ENCODE assay signal across 13 cellular contexts in genomic region chr10:112562803-112563663, GRCh38.
DNase-seq lines count a peak whose midpoint lies in the region; TF ChIP-seq lines count a peak whose summit lies in the region.
"Had no signal": no experiment of that assay in that cellular context is flagged by ENCODE, and none has a peak within 500 bp of the region (broad histone marks: within the 10 kb centered on the region; RNA-seq: fewer than 3 reads in every experiment).

No MANE protein-coding gene starts in this region.

- no peak overlapping the region for H2BK5ac ChIP-seq in mesendoderm (ENCODE audit: low read length)

- H3K4me1 ChIP-seq in mesendoderm (ENCODE audit: control insufficient read depth, low read depth, low read length) (no peaks in the 10 kb centered on the region), PC-9 (replicated peaks; ENCODE audit: insufficient read depth) (no peaks in the 10 kb centered on the region)

- H3K9me2 ChIP-seq in PC-9 (ENCODE audit: insufficient read depth) = no peaks in the 10 kb centered on the region
- H3K9me2 ChIP-seq: SK-N-SH had no signal

- H3K9ac ChIP-seq in mesendoderm (ENCODE audit: low read length) = no peak overlapping the region
- H3K9ac ChIP-seq: SK-N-SH had no signal

- BruUV-seq in PC-9 (replicated peaks; lab: Mats Ljungman, UMichigan) = no TSS peak

- DNase-seq in HuH-7 (ENCODE audit: low spot score) (peak; percentile 43), NCI-H2081 treated with DMSO at 0.1 percent for 48 hours (lab: John Stamatoyannopoulos, UW) (peak; percentile 39), SHP77 treated with DMSO at 0.1 percent for 48 hours (lab: John Stamatoyannopoulos, UW) (peak; percentile 80), mesendoderm (peak; percentile 35), PC-9 (no peak), NCI-H1694 treated with DMSO at 0.1 percent for 48 hours (lab: John Stamatoyannopoulos, UW) (no peak), NCI-H128 (lab: John Stamatoyannopoulos, UW; ENCODE audit: unreplicated experiment) (no peak), activated gamma-delta T cell treated with Interleukin-2 at 50 U/mL for 16 hours (no peak)
- DNase-seq: activated CD8-positive, alpha-beta T cell treated with anti-CD3 and anti-CD28 coated beads, Interleukin-2, amount 10 ng/mL, durations not matched to agents 7 days and 5 days; dorsolateral prefrontal cortex; SK-N-SH; stimulated activated CD4-positive, alpha-beta T cell treated with anti-CD3 and anti-CD28 coated beads, Interleukin-4, amount 100 ng/mL, for 24 hours had no signal

- H3K56ac ChIP-seq in mesendoderm (ENCODE audit: low read length) = no peak overlapping the region

- no peak overlapping the region for H3K23ac ChIP-seq in mesendoderm (ENCODE audit: low read length)

- H3K79me2 ChIP-seq in mesendoderm (ENCODE audit: control insufficient read depth, insufficient read depth, low read length) (no peaks in the 10 kb centered on the region), PC-9 (ENCODE audit: low read depth) (no peaks in the 10 kb centered on the region)

- H2BK15ac ChIP-seq in mesendoderm (replicated peaks; ENCODE audit: low read depth) = no peak overlapping the region

- no peak overlapping the region for H4K5ac ChIP-seq in mesendoderm (ENCODE audit: low read length)

- no CpG with 5 or more reads among the region's 16 CpGs for WGBS in mesendoderm (ENCODE audit: extremely low coverage, insufficient coverage, low lambda C conversion rate)

- no peak overlapping the region for H3K4me2 ChIP-seq in mesendoderm (ENCODE audit: low read length)
- no peak overlapping the region for H3K4me2 ChIP-seq in PC-9
- H3K4me2 ChIP-seq: SK-N-SH had no signal

- no peak overlapping the region for H2AFZ ChIP-seq in PC-9

- H3K27ac ChIP-seq in mesendoderm (ENCODE audit: low read depth, low read length) (no peak overlapping the region), PC-9 (no peak overlapping the region)
- H3K27ac ChIP-seq: dorsolateral prefrontal cortex, tibial nerve had no signal

- H3K18ac ChIP-seq in mesendoderm (ENCODE audit: low read length) = no peak overlapping the region

- intact Hi-C loops in PC-9 (cut with micrococcal nuclease; ENCODE audit: unreplicated experiment) = loop anchor here (10.0 kb wide), 1 partner anchor 392 kb away; the partner anchor contains the start of gene TCF7L2

- H3K36me3 ChIP-seq in mesendoderm (ENCODE audit: control insufficient read depth, insufficient read depth, low read length) = no peaks in the 10 kb centered on the region
- no peaks in the 10 kb centered on the region for H3K36me3 ChIP-seq in PC-9 (ENCODE audit: low read depth)
- H3K36me3 ChIP-seq: tibial nerve had no signal

- CTCF ChIA-PET in PC-9 (lab: Charles Lee) = no interaction called here

- H3K27me3 ChIP-seq in mesendoderm (ENCODE audit: insufficient read depth, low read length, poor library complexity) (no peaks in the 10 kb centered on the region), PC-9 (ENCODE audit: insufficient read depth, low read depth) (no peaks in the 10 kb centered on the region)
- H3K27me3 ChIP-seq: dorsolateral prefrontal cortex, tibial nerve had no signal

- POLR2A ChIA-PET in PC-9 (lab: Charles Lee; ENCODE audit: unreplicated experiment) = no interaction called here

- H2BK120ac ChIP-seq in mesendoderm (ENCODE audit: low read depth, low read length) = no peak overlapping the region

- H3K9me3 ChIP-seq in PC-9 (ENCODE audit: insufficient read depth, low read depth) = no peaks in the 10 kb centered on the region
- H3K9me3 ChIP-seq: SK-N-SH, tibial nerve had no signal

- no peak overlapping the region for H4K8ac ChIP-seq in mesendoderm (ENCODE audit: low read depth, low read length)

- H3K4ac ChIP-seq in mesendoderm (ENCODE audit: low read depth, low read length) = no peak overlapping the region

- H3K79me1 ChIP-seq in mesendoderm (ENCODE audit: low read length) = no peaks in the 10 kb centered on the region

- H3K4me3 ChIP-seq in mesendoderm (ENCODE audit: low read length) = no peak overlapping the region
- no peak overlapping the region for H3K4me3 ChIP-seq in PC-9
- H3K4me3 ChIP-seq: tibial nerve had no signal

- TF ChIP-seq CTCF in PC-9 (conservative IDR thresholded peaks at IDR 0.05) = no peak

- no peaks in the 10 kb centered on the region for H4K20me1 ChIP-seq in PC-9 (ENCODE audit: insufficient read depth)

- H2AK5ac ChIP-seq in mesendoderm (ENCODE audit: low read length) = no peak overlapping the region

- H3F3A ChIP-seq in PC-9 (ENCODE audit: insufficient read depth, low read depth) = no peaks in the 10 kb centered on the region

Comparison
In these comparisons a context has a peak if more than half of its experiments do, and no peak if none do; other contexts are left out.
1. DNase-seq: peak in HuH-7 (single experiment), NCI-H2081 treated with DMSO at 0.1 percent for 48 hours (single experiment), SHP77 treated with DMSO at 0.1 percent for 48 hours (single experiment) and mesendoderm (single experiment); none in PC-9 (0 of 2), NCI-H1694 treated with DMSO at 0.1 percent for 48 hours (single experiment), NCI-H128 (single experiment) and activated gamma-delta T cell treated with Interleukin-2 at 50 U/mL for 16 hours (single experiment).